Comparison of ENCODE assay signal across 18 cellular contexts in the genomic region with DNA sequence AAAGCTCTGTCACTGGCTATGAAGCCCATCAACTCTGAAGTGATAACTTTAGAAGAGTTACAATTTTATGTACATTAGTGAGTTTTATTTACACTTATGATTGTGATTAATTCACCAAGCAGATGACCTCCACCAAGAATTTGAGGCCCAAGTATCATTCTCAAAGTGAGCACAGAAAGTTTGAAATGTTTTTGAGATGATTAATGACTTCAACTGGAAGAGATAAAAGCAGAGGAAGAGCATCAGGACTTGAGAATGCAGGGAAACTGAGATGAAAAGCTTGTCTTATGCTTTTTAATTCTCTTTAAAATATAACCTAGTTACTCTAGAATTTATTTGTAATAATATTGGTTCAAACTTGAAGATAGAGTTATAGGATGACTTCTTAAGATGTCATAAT.
DNase-seq lines count a peak whose midpoint lies in the region; ATAC-seq, FAIRE-seq and TF ChIP-seq lines count a peak whose summit lies in the region.
"Had no signal": no experiment of that assay in that cellular context is flagged by ENCODE, and none has a peak within 500 bp of the region (broad histone marks: within the 10 kb centered on the region; RNA-seq: fewer than 3 reads in every experiment).

No MANE protein-coding gene starts in this region.

- H3K4me3 Mint-ChIP-seq in HFFc6 (peak overlapping the region; percentile 32), T-helper 17 cell (no peak overlapping the region)

- POLR2A ChIA-PET in A549 (lab: Yijun Ruan, JAX) = no interaction called here

- no peak for ATAC-seq in A549
- ATAC-seq in T-helper 17 cell = no peak
- ATAC-seq in GM19035 (IDR thresholded peaks at IDR 0.05; ENCODE audit: unreplicated experiment) = no peak
- no peak for ATAC-seq in GM18873 (IDR thresholded peaks at IDR 0.05; ENCODE audit: low FRiP score, unreplicated experiment)
- ATAC-seq: Right ventricle myocardium inferior had no signal

- H3K36me3 Mint-ChIP-seq in HFFc6 (ENCODE audit: low read depth) (no peaks in the 10 kb centered on the region), T-helper 17 cell (ENCODE audit: low read depth) (no peaks in the 10 kb centered on the region)

- DNase-seq in A549 (ENCODE audit: low read depth in 1 of 2, low spot score in 1 of 2) = no peak
- peak; percentile 36 for DNase-seq in HFFc6
- DNase-seq in T-helper 17 cell = no peak
- peak; percentile 7 for DNase-seq in fibroblast of pulmonary artery (ENCODE audit: low read depth)
- no peak for DNase-seq in retina
- DNase-seq in GDM1 (lab: John Stamatoyannopoulos, UW) = no peak
- DNase-seq: BE2C, Kasumi-1, NCI-H1694, NCI-H2081 treated with DMSO at 0.1 percent for 48 hours, NCI-H2171 treated with DMSO at 0.1 percent for 48 hours, NCI-H446, OCI-M1 had no signal

- peaks cover 45% of the 10 kb centered on the region for H3K4me1 Mint-ChIP-seq in HFFc6 (ENCODE audit: low read depth)
- H3K4me1 Mint-ChIP-seq in T-helper 17 cell = peaks cover 3% of the 10 kb centered on the region

- TF ChIP-seq EP300 in A549 (IDR thresholded peaks at IDR 0.05) = no peak

- TF ChIP-seq RAD21 in A549 (conservative IDR thresholded peaks at IDR 0.05 in 1 of 2, IDR thresholded peaks at IDR 0.05 in 1 of 2) = no peak

- FAIRE-seq in A549 (lab: Jason Lieb, UNC) = no peak
- FAIRE-seq: D721Med, GM12891 had no signal

- H3K9me3 Mint-ChIP-seq in HFFc6 = no peaks in the 10 kb centered on the region

- no peak overlapping the region; a peak in 1 of 6 replicates for H3K27ac ChIP-seq in A549

- TF ChIP-seq CTCF in A549 (IDR thresholded peaks at IDR 0.05) (no peak), HFFc6 (IDR thresholded peaks at IDR 0.05) (no peak), fibroblast of pulmonary artery (IDR thresholded peaks at IDR 0.05; ENCODE audit: low read length, missing control alignments) (no peak)

- peaks cover 19% of the 10 kb centered on the region; the same call in 2 of the 3 replicates for H3K4me1 ChIP-seq in A549
- H3K4me1 ChIP-seq: BE2C had no signal

- H3K9me3 ChIP-seq in A549 (no peaks in the 10 kb centered on the region), T-helper 17 cell (ENCODE audit: control insufficient read depth, low read length, poor library complexity, severe bottlenecking) (no peaks in the 10 kb centered on the region)
- H3K9me3 ChIP-seq: BE2C had no signal

- CTCF ChIA-PET in A549 (lab: Yijun Ruan, JAX) = interaction anchor here (4.2 kb wide), 1 partner anchor 64 kb away, joined by 23 read pairs; no protein-coding TSS in a partner anchor

- no peak for TF ChIP-seq POLR2A in A549 (IDR thresholded peaks at IDR 0.05; ENCODE audit: low read length)

- H3K27me3 Mint-ChIP-seq in HFFc6 (ENCODE audit: insufficient read depth) (no peaks in the 10 kb centered on the region; the same call in 1 of the 2 replicates), T-helper 17 cell (peaks cover 52% of the 10 kb centered on the region)

- peak overlapping the region; percentile 41 for H3K4me2 ChIP-seq in A549

- no peak overlapping the region for H3K4me3 ChIP-seq in A549
- H3K4me3 ChIP-seq in fibroblast of pulmonary artery (replicated peaks; ENCODE audit: low read depth, low read length) = no peak overlapping the region

- peak overlapping the region; percentile 53; the same call in 1 of the 2 replicates for H3K27ac Mint-ChIP-seq in HFFc6
- peak overlapping the region; percentile 71 for H3K27ac Mint-ChIP-seq in T-helper 17 cell

TF ChIP-seq in A549, 52 proteins besides CTCF, POLR2A, EP300 and RAD21:
- TF ChIP-seq BHLHE40 (IDR thresholded peaks at IDR 0.05; ENCODE audit: low read depth, low read length) (no peak), KDM1A (IDR thresholded peaks at IDR 0.05; ENCODE audit: low read depth) (no peak), HDAC2 (IDR thresholded peaks at IDR 0.05) (no peak), ESRRA (IDR thresholded peaks at IDR 0.05; ENCODE audit: borderline replicate concordance, low read length) (no peak), RCOR1 (IDR thresholded peaks at IDR 0.05; ENCODE audit: low read depth, low read length) (no peak), NR3C1 (IDR thresholded peaks at IDR 0.05) (no peak), NFE2L2 (conservative IDR thresholded peaks at IDR 0.05; ENCODE audit: low read length) (no peak), TP53 (CRISPR knock-in tag; IDR thresholded peaks at IDR 0.05) (no peak), MAZ (IDR thresholded peaks at IDR 0.05; ENCODE audit: borderline replicate concordance, low read depth, low read length) (no peak), GATA3 (IDR thresholded peaks at IDR 0.05; ENCODE audit: borderline replicate concordance) (no peak), CHD4 (IDR thresholded peaks at IDR 0.05; ENCODE audit: borderline replicate concordance) (no peak), SREBF2 (IDR thresholded peaks at IDR 0.05) (no peak), MAFK (IDR thresholded peaks at IDR 0.05; ENCODE audit: partially characterized antibody) (no peak), NPAS2 (CRISPR knock-in tag; IDR thresholded peaks at IDR 0.05; ENCODE audit: borderline replicate concordance) (no peak)
- TF ChIP-seq, protein P1, sequence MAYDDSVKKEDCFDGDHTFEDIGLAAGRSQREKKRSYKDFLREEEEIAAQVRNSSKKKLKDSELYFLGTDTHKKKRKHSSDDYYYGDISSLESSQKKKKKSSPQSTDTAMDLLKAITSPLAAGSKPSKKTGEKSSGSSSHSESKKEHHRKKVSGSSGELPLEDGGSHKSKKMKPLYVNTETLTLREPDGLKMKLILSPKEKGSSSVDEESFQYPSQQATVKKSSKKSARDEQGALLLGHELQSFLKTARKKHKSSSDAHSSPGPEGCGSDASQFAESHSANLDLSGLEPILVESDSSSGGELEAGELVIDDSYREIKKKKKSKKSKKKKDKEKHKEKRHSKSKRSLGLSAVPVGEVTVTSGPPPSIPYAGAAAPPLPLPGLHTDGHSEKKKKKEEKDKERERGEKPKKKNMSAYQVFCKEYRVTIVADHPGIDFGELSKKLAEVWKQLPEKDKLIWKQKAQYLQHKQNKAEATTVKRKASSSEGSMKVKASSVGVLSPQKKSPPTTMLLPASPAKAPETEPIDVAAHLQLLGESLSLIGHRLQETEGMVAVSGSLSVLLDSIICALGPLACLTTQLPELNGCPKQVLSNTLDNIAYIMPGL (CRISPR knock-in tag; IDR thresholded peaks at IDR 0.05; ENCODE audit: borderline replicate concordance) = no peak
- TF ChIP-seq, protein P2, sequence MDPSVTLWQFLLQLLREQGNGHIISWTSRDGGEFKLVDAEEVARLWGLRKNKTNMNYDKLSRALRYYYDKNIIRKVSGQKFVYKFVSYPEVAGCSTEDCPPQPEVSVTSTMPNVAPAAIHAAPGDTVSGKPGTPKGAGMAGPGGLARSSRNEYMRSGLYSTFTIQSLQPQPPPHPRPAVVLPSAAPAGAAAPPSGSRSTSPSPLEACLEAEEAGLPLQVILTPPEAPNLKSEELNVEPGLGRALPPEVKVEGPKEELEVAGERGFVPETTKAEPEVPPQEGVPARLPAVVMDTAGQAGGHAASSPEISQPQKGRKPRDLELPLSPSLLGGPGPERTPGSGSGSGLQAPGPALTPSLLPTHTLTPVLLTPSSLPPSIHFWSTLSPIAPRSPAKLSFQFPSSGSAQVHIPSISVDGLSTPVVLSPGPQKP (IDR thresholded peaks at IDR 0.05; ENCODE audit: low read depth, low read length) = no peak
- TF ChIP-seq, protein P3, sequence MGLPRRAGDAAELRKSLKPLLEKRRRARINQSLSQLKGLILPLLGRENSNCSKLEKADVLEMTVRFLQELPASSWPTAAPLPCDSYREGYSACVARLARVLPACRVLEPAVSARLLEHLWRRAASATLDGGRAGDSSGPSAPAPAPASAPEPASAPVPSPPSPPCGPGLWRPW (IDR thresholded peaks at IDR 0.05) = no peak

Comparison
In these comparisons a context has a peak if more than half of its experiments do, and no peak if none do; other contexts are left out.
1. DNase-seq: peak in HFFc6 (single experiment) and fibroblast of pulmonary artery (single experiment); none in A549 (0 of 2), T-helper 17 cell (0 of 3), retina (single experiment) and GDM1 (single experiment).